9 cellular contexts compared by ENCODE assay signal in the genomic region with DNA sequence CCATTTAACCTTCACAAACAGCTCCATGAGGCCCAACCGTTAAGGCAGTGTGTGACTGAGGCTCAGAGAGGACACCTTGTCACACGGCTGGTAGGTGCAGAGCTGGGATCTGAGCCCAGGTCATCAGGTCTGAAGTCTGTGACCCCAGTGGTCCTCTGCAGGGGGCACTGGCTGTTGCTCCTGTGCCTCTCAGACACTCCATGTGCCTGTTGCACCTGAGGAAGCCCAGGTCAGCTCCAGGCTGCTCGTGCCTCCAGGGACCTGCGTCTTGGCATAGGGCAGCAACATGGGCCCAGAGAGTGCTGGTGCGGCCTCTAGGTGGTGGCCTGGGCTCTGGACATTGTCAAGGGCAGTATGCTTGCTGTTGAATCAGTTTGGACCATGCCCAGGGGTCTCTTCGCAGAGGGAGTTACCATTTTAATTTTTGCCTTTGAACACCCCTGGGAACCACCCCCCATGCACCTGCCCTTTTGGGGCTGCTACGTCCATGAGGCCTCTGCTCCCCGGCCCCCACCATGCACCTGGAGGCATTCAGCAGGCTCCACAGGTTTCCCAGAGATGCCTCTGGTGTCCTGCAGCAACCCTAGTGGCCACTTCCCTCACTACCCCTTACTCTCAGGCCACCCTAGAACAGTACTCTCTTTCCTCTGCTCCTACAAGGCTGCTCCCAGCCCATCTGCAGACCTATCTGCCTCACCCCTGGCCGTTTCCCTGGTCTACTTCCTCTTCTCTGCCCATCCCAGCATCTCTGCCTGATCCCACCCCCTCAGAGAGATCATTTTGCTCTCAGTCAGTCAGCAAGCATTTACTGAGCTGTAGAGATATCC. TPM values are rescaled to one million over a fixed set of nuclear protein-coding genes. Genes with fewer than 3 reads are reported as not detected.
A peak's percentile ranks its signal among the peaks of the same experiment; 100 is the strongest.
DNase-seq lines count a peak whose midpoint lies in the region; ATAC-seq and TF ChIP-seq lines count a peak whose summit lies in the region.
"Had no signal": no experiment of that assay in that cellular context is flagged by ENCODE, and none has a peak within 500 bp of the region (broad histone marks: within the 10 kb centered on the region; RNA-seq: fewer than 3 reads in every experiment).

No MANE protein-coding gene starts in this region.

- no peak for DNase-seq in CD8-positive, alpha-beta T cell
- DNase-seq in HuH-7 (ENCODE audit: low spot score) (peak; percentile 78), NCI-H345 treated with DMSO at 0.1 percent for 48 hours (lab: John Stamatoyannopoulos, UW; ENCODE audit: unreplicated experiment) (no peak)
- DNase-seq in activated CD8-positive, alpha-beta memory T cell treated with anti-CD3 and anti-CD28 coated beads, Interleukin-2, amount 10 ng/mL, durations not matched to agents 7 days and 5 days: peak; percentile 46
- DNase-seq in stimulated activated CD4-positive, alpha-beta T cell treated with anti-CD3 and anti-CD28 coated beads, Interleukin-1b, Interleukin-23, amount 100 ng/mL, for 48 hours: no peak

- peak in 1 of 2 donors; percentile 11 for TF ChIP-seq RAD21 in liver (IDR thresholded peaks at IDR 0.05)

- no peaks in the 10 kb centered on the region for H3K27me3 Mint-ChIP-seq in CD8-positive, alpha-beta T cell (ENCODE audit: low read depth)
- H3K27me3 Mint-ChIP-seq in activated CD8-positive, alpha-beta memory T cell treated with anti-CD3 and anti-CD28 coated beads, Interleukin-2, amount 10 ng/mL, durations not matched to agents 7 days and 5 days: no peaks in the 10 kb centered on the region

- H3K9ac ChIP-seq in liver (ENCODE audit: low read depth in 1 of 2, low read length in 2 of 2): no peak overlapping the region

- H3K4me1 ChIP-seq in CD8-positive, alpha-beta T cell (ENCODE audit: insufficient read depth, low read length): peaks cover 55% of the 10 kb centered on the region
- peaks cover 0 to 17% (median 9%) of the 10 kb centered on the region in 4 donors for H3K4me1 ChIP-seq in liver (ENCODE audit: control insufficient read depth in 4 of 4, insufficient read depth in 4 of 4, low read length in 3 of 4)

- no peaks in the 10 kb centered on the region for H3K9me3 Mint-ChIP-seq in CD8-positive, alpha-beta T cell
- H3K9me3 Mint-ChIP-seq in activated CD8-positive, alpha-beta memory T cell treated with anti-CD3 and anti-CD28 coated beads, Interleukin-2, amount 10 ng/mL, durations not matched to agents 7 days and 5 days (ENCODE audit: low read depth): no peaks in the 10 kb centered on the region
- H3K9me3 Mint-ChIP-seq: IgD-negative memory B cell had no signal

- peak overlapping the region; percentile 70 for H3K27ac Mint-ChIP-seq in CD8-positive, alpha-beta T cell
- peak overlapping the region; percentile 96 for H3K27ac Mint-ChIP-seq in activated CD8-positive, alpha-beta memory T cell treated with anti-CD3 and anti-CD28 coated beads, Interleukin-2, amount 10 ng/mL, durations not matched to agents 7 days and 5 days
- H3K27ac Mint-ChIP-seq: IgD-negative memory B cell had no signal

- CTCF ChIA-PET in CD8-positive, alpha-beta T cell (lab: Charles Lee): interaction anchor here (1.0 to 14.3 kb wide), 7 partner anchors 12 to 196 kb away, joined by 3 to 205 read pairs (median 5); a partner anchor contains a TSS
- CTCF ChIA-PET in activated CD8-positive, alpha-beta memory T cell treated with anti-CD3 and anti-CD28 coated beads, Interleukin-2, amount 10 ng/mL, durations not matched to agents 7 days and 5 days (lab: Charles Lee): interaction anchor here (0.7 to 24.4 kb wide), 9 partner anchors 13 to 243 kb away, joined by 3 to 790 read pairs (median 35); a partner anchor contains a TSS

- H3K4me1 Mint-ChIP-seq in CD8-positive, alpha-beta T cell (ENCODE audit: low read depth): peaks cover 55% of the 10 kb centered on the region
- peaks cover 81% of the 10 kb centered on the region for H3K4me1 Mint-ChIP-seq in activated CD8-positive, alpha-beta memory T cell treated with anti-CD3 and anti-CD28 coated beads, Interleukin-2, amount 10 ng/mL, durations not matched to agents 7 days and 5 days

- intact Hi-C loops in CD8-positive, alpha-beta T cell (cut with DNase I, micrococcal nuclease): no loop called here

- no peaks in the 10 kb centered on the region for H3K36me3 Mint-ChIP-seq in CD8-positive, alpha-beta T cell
- no peaks in the 10 kb centered on the region for H3K36me3 Mint-ChIP-seq in activated CD8-positive, alpha-beta memory T cell treated with anti-CD3 and anti-CD28 coated beads, Interleukin-2, amount 10 ng/mL, durations not matched to agents 7 days and 5 days
- H3K36me3 Mint-ChIP-seq: IgD-negative memory B cell had no signal

- POLR2A ChIA-PET in CD8-positive, alpha-beta T cell (lab: Charles Lee): interaction anchor here (0.6 to 2.2 kb wide), 3 partner anchors 12 to 195 kb away, joined by 3 to 9 read pairs (median 3); no protein-coding TSS in a partner anchor

- no peak overlapping the region for H3K4me3 ChIP-seq in CD8-positive, alpha-beta T cell (ENCODE audit: low read depth, low read length)
- no peak overlapping the region for H3K4me3 ChIP-seq in liver (ENCODE audit: low read depth in 1 of 3, low read length in 3 of 3)

- TF ChIP-seq CTCF in CD8-positive, alpha-beta T cell (IDR thresholded peaks at IDR 0.05): no peak
- TF ChIP-seq CTCF in liver (IDR thresholded peaks at IDR 0.05; ENCODE audit: low read depth, low read length, missing input control): peak; percentile 24

- no peaks in the 10 kb centered on the region for H3K36me3 ChIP-seq in CD8-positive, alpha-beta T cell (ENCODE audit: insufficient read depth, low read length)
- H3K36me3 ChIP-seq in liver (ENCODE audit: control insufficient read depth in 4 of 4, insufficient read depth in 3 of 4, low read depth in 1 of 4, low read length in 3 of 4): no peaks in the 10 kb centered on the region

- H3K27me3 ChIP-seq in CD8-positive, alpha-beta T cell (ENCODE audit: insufficient read depth, low read length): no peaks in the 10 kb centered on the region
- no peaks in the 10 kb centered on the region for H3K27me3 ChIP-seq in liver (ENCODE audit: control insufficient read depth in 4 of 4, insufficient read depth in 4 of 4, low read length in 3 of 4)

- no peak overlapping the region for H3K4me3 Mint-ChIP-seq in CD8-positive, alpha-beta T cell
- peak overlapping the region; percentile 8 for H3K4me3 Mint-ChIP-seq in activated CD8-positive, alpha-beta memory T cell treated with anti-CD3 and anti-CD28 coated beads, Interleukin-2, amount 10 ng/mL, durations not matched to agents 7 days and 5 days
- H3K4me3 Mint-ChIP-seq: IgD-negative memory B cell had no signal

- no peaks in the 10 kb centered on the region for H3K9me3 ChIP-seq in CD8-positive, alpha-beta T cell (ENCODE audit: low read length)
- H3K9me3 ChIP-seq in liver (ENCODE audit: control insufficient read depth in 4 of 4, low read length in 3 of 4): no peaks in the 10 kb centered on the region

- no peak overlapping the region for H3K27ac ChIP-seq in CD8-positive, alpha-beta T cell (ENCODE audit: low read depth, low read length)
- no peak overlapping the region for H3K27ac ChIP-seq in liver (ENCODE audit: low read depth in 1 of 2, low read length in 2 of 2)

- 87% methylated on average over 9 of the region's 9 CpGs for WGBS in liver

- no peak for ATAC-seq in CD8-positive, alpha-beta T cell
- ATAC-seq in activated CD8-positive, alpha-beta memory T cell treated with anti-CD3 and anti-CD28 coated beads, Interleukin-2, amount 10 ng/mL, durations not matched to agents 7 days and 5 days: no peak
- ATAC-seq in GM21367 (IDR thresholded peaks at IDR 0.05; ENCODE audit: unreplicated experiment) (no peak), HG03571 (IDR thresholded peaks at IDR 0.05; ENCODE audit: unreplicated experiment) (no peak)

TF ChIP-seq in liver, 16 proteins besides CTCF, POLR2A, EP300 and RAD21:
- no peak for TF ChIP-seq SP1 (IDR thresholded peaks at IDR 0.05)
- no peak for TF ChIP-seq RXRA (IDR thresholded peaks at IDR 0.05)
- no peak for TF ChIP-seq HNF4A (conservative IDR thresholded peaks at IDR 0.05)
- no peak for TF ChIP-seq JUND (IDR thresholded peaks at IDR 0.05)
- TF ChIP-seq FOXA1 (IDR thresholded peaks at IDR 0.05): no peak

RNA-seq across cellular contexts. Expression of a gene that starts 25.2 kb away (rescaled TPM):
- total RNA-seq in CD8-positive, alpha-beta T cell: not detected
- total RNA-seq in activated CD8-positive, alpha-beta memory T cell treated with anti-CD3 and anti-CD28 coated beads, Interleukin-2, amount 10 ng/mL, durations not matched to agents 7 days and 5 days: not detected
- total RNA-seq in liver: under 1 TPM in 1 of 2 donors, not detected in 1; 0.09 TPM
- polyA plus RNA-seq in liver: under 1 TPM; 0.15 to 0.38 TPM
- polyA plus RNA-seq: IgD-negative memory B cell had no signal

RNA-seq across cellular contexts. Expression of a gene that starts 48.1 kb away (rescaled TPM):
- 10 to 100 TPM; 11.6 to 12.2 TPM for total RNA-seq in CD8-positive, alpha-beta T cell
- total RNA-seq in activated CD8-positive, alpha-beta memory T cell treated with anti-CD3 and anti-CD28 coated beads, Interleukin-2, amount 10 ng/mL, durations not matched to agents 7 days and 5 days: 1 to 10 TPM; 2.1 to 3.2 TPM
- 10 to 100 TPM in 1 of 2 donors, 1 to 10 TPM in 1; 6.9 to 39.8 TPM for total RNA-seq in liver
- 10 to 100 TPM; 30.1 to 51.5 TPM for polyA plus RNA-seq in liver

Comparison
In these comparisons a context has a peak if more than half of its experiments do, and no peak if none do; other contexts are left out.
1. DNase-seq: peak in HuH-7 (single experiment) and activated CD8-positive, alpha-beta memory T cell treated with anti-CD3 and anti-CD28 coated beads, Interleukin-2, amount 10 ng/mL, durations not matched to agents 7 days and 5 days (single experiment); none in CD8-positive, alpha-beta T cell (0 of 7), NCI-H345 treated with DMSO at 0.1 percent for 48 hours (single experiment) and stimulated activated CD4-positive, alpha-beta T cell treated with anti-CD3 and anti-CD28 coated beads, Interleukin-1b, Interleukin-23, amount 100 ng/mL, for 48 hours (single experiment).